22 cellular contexts compared by ENCODE assay signal in genomic region chr6:37550436-37550835, GRCh38. TPM values are rescaled to one million over a fixed set of nuclear protein-coding genes. Genes with fewer than 3 reads are reported as not detected.
DNase-seq lines count a peak whose midpoint lies in the region; ATAC-seq, FAIRE-seq and TF ChIP-seq lines count a peak whose summit lies in the region.
"Had no signal": no experiment of that assay in that cellular context is flagged by ENCODE, and none has a peak within 500 bp of the region (broad histone marks: within the 10 kb centered on the region; RNA-seq: fewer than 3 reads in every experiment).

No MANE protein-coding gene starts in this region.

- H3K27ac ChIP-seq in prostate gland = no peak overlapping the region
- H3K27ac ChIP-seq: neutrophil, skin epidermis, vagina had no signal

- H3K9me3 ChIP-seq in prostate gland = no peaks in the 10 kb centered on the region
- H3K9me3 ChIP-seq: neutrophil, vagina had no signal

- CTCF ChIA-PET in activated CD8-positive, alpha-beta T cell treated with anti-CD3 and anti-CD28 coated beads, Interleukin-2, amount 10 ng/mL, durations not matched to agents 7 days and 5 days (lab: Charles Lee) = no interaction called here

- no peaks in the 10 kb centered on the region for H3K27me3 Mint-ChIP-seq in IgD-negative memory B cell
- H3K27me3 Mint-ChIP-seq in activated CD8-positive, alpha-beta T cell treated with anti-CD3 and anti-CD28 coated beads, Interleukin-2, amount 10 ng/mL, durations not matched to agents 7 days and 5 days (ENCODE audit: low read depth) = no peaks in the 10 kb centered on the region
- H3K27me3 Mint-ChIP-seq: activated naive CD8-positive, alpha-beta T cell treated with anti-CD3 and anti-CD28 coated beads, Interleukin-2, amount 10 ng/mL, durations not matched to agents 7 days and 5 days; stimulated activated naive CD8-positive, alpha-beta T cell treated with anti-CD3 and anti-CD28 coated beads, Interleukin-15, amount 100 ng/mL, for 72 hours had no signal

- H3K36me3 ChIP-seq in prostate gland = no peaks in the 10 kb centered on the region
- H3K36me3 ChIP-seq: neutrophil, vagina had no signal

- H3K4me1 Mint-ChIP-seq in IgD-negative memory B cell = peaks cover 36 to 83% (median 58%) of the 10 kb centered on the region in 3 donors
- peaks cover 28% of the 10 kb centered on the region for H3K4me1 Mint-ChIP-seq in activated CD8-positive, alpha-beta T cell treated with anti-CD3 and anti-CD28 coated beads, Interleukin-2, amount 10 ng/mL, durations not matched to agents 7 days and 5 days (ENCODE audit: low read depth)

- POLR2A ChIA-PET in activated CD8-positive, alpha-beta T cell treated with anti-CD3 and anti-CD28 coated beads, Interleukin-2, amount 10 ng/mL, durations not matched to agents 7 days and 5 days (lab: Charles Lee) = interaction anchor here (1.0 kb wide), 1 partner anchor 109 kb away, joined by 3 read pairs; no protein-coding TSS in a partner anchor

- H3K9me3 Mint-ChIP-seq in IgD-negative memory B cell = no peaks in the 10 kb centered on the region
- H3K9me3 Mint-ChIP-seq in activated CD8-positive, alpha-beta T cell treated with anti-CD3 and anti-CD28 coated beads, Interleukin-2, amount 10 ng/mL, durations not matched to agents 7 days and 5 days (ENCODE audit: insufficient read depth) = no peaks in the 10 kb centered on the region
- H3K9me3 Mint-ChIP-seq: activated naive CD8-positive, alpha-beta T cell treated with anti-CD3 and anti-CD28 coated beads, Interleukin-2, amount 10 ng/mL, durations not matched to agents 7 days and 5 days; stimulated activated naive CD8-positive, alpha-beta T cell treated with anti-CD3 and anti-CD28 coated beads, Interleukin-15, amount 100 ng/mL, for 72 hours had no signal

- H3K36me3 Mint-ChIP-seq in IgD-negative memory B cell = no peaks in the 10 kb centered on the region
- no peaks in the 10 kb centered on the region for H3K36me3 Mint-ChIP-seq in activated CD8-positive, alpha-beta T cell treated with anti-CD3 and anti-CD28 coated beads, Interleukin-2, amount 10 ng/mL, durations not matched to agents 7 days and 5 days (ENCODE audit: low read depth)
- H3K36me3 Mint-ChIP-seq: activated naive CD8-positive, alpha-beta T cell treated with anti-CD3 and anti-CD28 coated beads, Interleukin-2, amount 10 ng/mL, durations not matched to agents 7 days and 5 days had no signal

- no peak for FAIRE-seq in GM12892 (lab: Jason Lieb, UNC)
- FAIRE-seq: frontal cortex had no signal

- no peak for ATAC-seq in activated CD8-positive, alpha-beta T cell treated with anti-CD3 and anti-CD28 coated beads, Interleukin-2, amount 10 ng/mL, durations not matched to agents 7 days and 5 days
- ATAC-seq in GM18498 (IDR thresholded peaks at IDR 0.05; ENCODE audit: unreplicated experiment) = no peak
- ATAC-seq: stimulated activated naive CD8-positive, alpha-beta T cell treated with anti-CD3 and anti-CD28 coated beads, Interleukin-15, amount 100 ng/mL, for 72 hours had no signal

- H3K27me3 ChIP-seq in prostate gland (replicated peaks; ENCODE audit: insufficient read depth) = no peaks in the 10 kb centered on the region
- H3K27me3 ChIP-seq: vagina had no signal

- peak overlapping the region in 2 of 3 donors; percentile 77 to 96 for H3K27ac Mint-ChIP-seq in IgD-negative memory B cell
- H3K27ac Mint-ChIP-seq in activated CD8-positive, alpha-beta T cell treated with anti-CD3 and anti-CD28 coated beads, Interleukin-2, amount 10 ng/mL, durations not matched to agents 7 days and 5 days = no peak overlapping the region
- H3K27ac Mint-ChIP-seq: activated naive CD8-positive, alpha-beta T cell treated with anti-CD3 and anti-CD28 coated beads, Interleukin-2, amount 10 ng/mL, durations not matched to agents 7 days and 5 days; stimulated activated naive CD8-positive, alpha-beta T cell treated with anti-CD3 and anti-CD28 coated beads, Interleukin-15, amount 100 ng/mL, for 72 hours had no signal

- peak; percentile 47 for DNase-seq in ACHN
- DNase-seq in astrocyte of the hippocampus (ENCODE audit: low read depth, low spot score) = peak; percentile 78
- peak; percentile 22 for DNase-seq in iris pigment epithelial cell (ENCODE audit: low read depth)
- DNase-seq in activated CD8-positive, alpha-beta T cell treated with anti-CD3 and anti-CD28 coated beads, Interleukin-2, amount 10 ng/mL, durations not matched to agents 7 days and 5 days = no peak
- no peak for DNase-seq in GM12892 (ENCODE audit: insufficient read length)
- no peak for DNase-seq in prostate gland (ENCODE audit: low spot score)
- DNase-seq: activated naive CD8-positive, alpha-beta T cell treated with anti-CD3 and anti-CD28 coated beads, Interleukin-2, amount 10 ng/mL, durations not matched to agents 7 days and 5 days; activated T-cell treated with anti-CD3 and anti-CD28 coated beads for 4 hours; cortex of kidney; KBM-7; mesendoderm; NCI-H1436 treated with DMSO at 0.1 percent for 48 hours; NCI-H524; RPMI8226; stimulated activated naive CD8-positive, alpha-beta T cell treated with anti-CD3 and anti-CD28 coated beads, Interleukin-15, amount 100 ng/mL, for 72 hours; T-helper 2 cell had no signal

- TF ChIP-seq CTCF in prostate gland (IDR thresholded peaks at IDR 0.05) = no peak

- no peaks in the 10 kb centered on the region for H3K4me1 ChIP-seq in prostate gland (replicated peaks)

- WGBS in prostate gland = 86% methylated on average over 6 of the region's 6 CpGs

- in situ Hi-C loops in ACHN (cut with HindIII; ENCODE audit: low pct_ligation_motif_present, low pct_unique_long_range_greater_than_20kb, low sequenced_read_pairs) = no loop called here

- H3K4me3 Mint-ChIP-seq in IgD-negative memory B cell = peak overlapping the region in 1 of 4 donors; percentile 44
- no peak overlapping the region for H3K4me3 Mint-ChIP-seq in activated CD8-positive, alpha-beta T cell treated with anti-CD3 and anti-CD28 coated beads, Interleukin-2, amount 10 ng/mL, durations not matched to agents 7 days and 5 days
- H3K4me3 Mint-ChIP-seq: activated naive CD8-positive, alpha-beta T cell treated with anti-CD3 and anti-CD28 coated beads, Interleukin-2, amount 10 ng/mL, durations not matched to agents 7 days and 5 days; stimulated activated naive CD8-positive, alpha-beta T cell treated with anti-CD3 and anti-CD28 coated beads, Interleukin-15, amount 100 ng/mL, for 72 hours had no signal

- no peak overlapping the region for H3K4me3 ChIP-seq in prostate gland
- H3K4me3 ChIP-seq: skin epidermis, vagina had no signal

- intact Hi-C loops in prostate gland (cut with DNase I) = no loop called here

- TF ChIP-seq POLR2A in GM12892 (IDR thresholded peaks at IDR 0.05; ENCODE audit: low read depth, low read length) (no peak), prostate gland (IDR thresholded peaks at IDR 0.05) (no peak)

RNA-seq across cellular contexts. Expression of gene CCDC167, which starts 50.7 kb away (rescaled TPM):
- polyA plus RNA-seq in IgD-negative memory B cell = 82.4 TPM
- 10 to 100 TPM; 64.0 to 69.4 TPM for total RNA-seq in activated CD8-positive, alpha-beta T cell treated with anti-CD3 and anti-CD28 coated beads, Interleukin-2, amount 10 ng/mL, durations not matched to agents 7 days and 5 days
- 128 TPM for polyA plus RNA-seq in GM12892 (2012; ENCODE audit: missing spikeins)
- total RNA-seq in prostate gland = 10 to 100 TPM; 46.9 to 54.6 TPM

Comparison
In these comparisons a context has a peak if more than half of its experiments do, and no peak if none do; other contexts are left out.
1. DNase-seq: peak in ACHN (single experiment), astrocyte of the hippocampus (single experiment) and iris pigment epithelial cell (single experiment); none in activated CD8-positive, alpha-beta T cell treated with anti-CD3 and anti-CD28 coated beads, Interleukin-2, amount 10 ng/mL, durations not matched to agents 7 days and 5 days (single experiment), GM12892 (single experiment) and prostate gland (single experiment).